In the genomic region with DNA sequence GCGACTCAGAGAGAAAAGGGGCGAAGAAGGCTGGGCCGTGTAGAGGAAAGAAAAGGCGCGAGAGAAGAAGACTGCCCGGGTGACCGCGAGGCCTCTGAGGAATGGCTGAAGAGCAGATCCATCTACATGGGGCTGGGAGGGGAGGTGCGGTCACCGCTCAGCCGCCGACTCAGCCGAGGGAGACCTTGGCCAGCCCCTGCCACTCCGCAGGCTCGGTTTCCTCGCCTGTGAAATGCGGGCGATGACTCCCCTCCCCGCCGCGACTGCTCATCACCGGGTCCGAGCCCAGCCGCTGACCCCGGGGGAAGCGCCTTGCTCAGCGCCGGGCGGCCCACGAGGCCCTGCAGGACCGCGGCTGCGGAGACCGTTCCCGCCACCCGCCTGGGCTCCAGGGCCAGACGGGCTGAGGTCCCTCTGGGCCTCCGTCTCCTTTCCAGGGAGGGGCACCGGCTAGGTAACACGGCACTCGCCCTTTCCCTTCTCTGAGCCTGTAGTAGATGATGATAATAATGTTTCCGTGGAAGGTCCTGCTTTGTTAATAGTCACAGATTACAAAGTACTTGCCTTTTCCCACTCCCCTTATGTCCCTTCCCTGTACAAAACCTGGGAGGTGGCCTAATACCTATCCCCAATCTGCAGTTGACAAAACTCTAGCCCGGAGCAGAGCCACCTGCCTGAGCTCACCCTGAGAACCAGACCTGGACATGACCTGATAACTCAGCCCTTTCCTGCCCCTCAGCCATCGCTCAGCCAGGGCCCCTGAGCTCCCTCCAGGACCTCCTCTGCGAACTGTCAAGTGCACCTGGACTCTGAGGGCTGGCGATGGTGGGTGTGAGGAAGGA, we compare ENCODE assay signal across 10 cellular contexts. TPM values are rescaled to one million over a fixed set of nuclear protein-coding genes. Genes with fewer than 3 reads are reported as not detected.
DNase-seq lines count a peak whose midpoint lies in the region; ATAC-seq, FAIRE-seq and TF ChIP-seq lines count a peak whose summit lies in the region.
"Had no signal": no experiment of that assay in that cellular context is flagged by ENCODE, and none has a peak within 500 bp of the region (broad histone marks: within the 10 kb centered on the region; RNA-seq: fewer than 3 reads in every experiment).

No MANE protein-coding gene starts in this region.

- H3K36me3 Mint-ChIP-seq in astrocyte (ENCODE audit: low read depth, unreplicated experiment) = peaks cover 1% of the 10 kb centered on the region
- no peaks in the 10 kb centered on the region for H3K36me3 Mint-ChIP-seq in activated naive CD4-positive, alpha-beta T cell treated with anti-CD3 and anti-CD28 coated beads, Interleukin-2, amount 10 ng/mL, durations not matched to agents 7 days and 5 days

- H3K36me3 ChIP-seq in cardiac muscle cell = no peaks in the 10 kb centered on the region
- no peaks in the 10 kb centered on the region for H3K36me3 ChIP-seq in heart right ventricle
- no peaks in the 10 kb centered on the region for H3K36me3 ChIP-seq in astrocyte (ENCODE audit: insufficient read depth, low read length)
- no peaks in the 10 kb centered on the region for H3K36me3 ChIP-seq in aorta (ENCODE audit: control insufficient read depth in 1 of 2, insufficient read depth in 2 of 2, low read length in 1 of 2)
- H3K36me3 ChIP-seq: right lobe of liver had no signal

- H3K27ac ChIP-seq in cardiac muscle cell (no peak overlapping the region), heart right ventricle (no peak overlapping the region), astrocyte (ENCODE audit: low read depth, low read length) (no peak overlapping the region), aorta (ENCODE audit: low read depth in 1 of 2, low read length in 2 of 2) (no peak overlapping the region)
- H3K27ac ChIP-seq: C4-2B, right lobe of liver had no signal

- H3K27me3 ChIP-seq in cardiac muscle cell = peaks cover 49% of the 10 kb centered on the region
- H3K27me3 ChIP-seq in heart right ventricle = peaks cover 17 to 59% (median 46%) of the 10 kb centered on the region in 7 donors
- H3K27me3 ChIP-seq in astrocyte (ENCODE audit: insufficient read depth, low read length) = peaks cover 30% of the 10 kb centered on the region
- no peaks in the 10 kb centered on the region for H3K27me3 ChIP-seq in aorta (ENCODE audit: control insufficient read depth in 1 of 2, insufficient read depth in 2 of 2, low read length in 1 of 2)
- H3K27me3 ChIP-seq: right lobe of liver had no signal

- H3K9me3 ChIP-seq in cardiac muscle cell (ENCODE audit: low read depth) (no peaks in the 10 kb centered on the region), heart right ventricle (no peaks in the 10 kb centered on the region), astrocyte (ENCODE audit: insufficient read depth, low read depth, low read length) (no peaks in the 10 kb centered on the region), aorta (ENCODE audit: control insufficient read depth, low read length) (no peaks in the 10 kb centered on the region)
- H3K9me3 ChIP-seq: right lobe of liver had no signal

- no peaks in the 10 kb centered on the region for H3K79me2 ChIP-seq in astrocyte (ENCODE audit: insufficient read depth, low read length)

- peak overlapping the region; percentile 61 for H3K4me2 ChIP-seq in astrocyte (ENCODE audit: low read length)

- TF ChIP-seq CTCF in cardiac muscle cell (IDR thresholded peaks at IDR 0.05; ENCODE audit: low read depth, low read length) (no peak), heart right ventricle (IDR thresholded peaks at IDR 0.05) (no peak), astrocyte (IDR thresholded peaks at IDR 0.05; ENCODE audit: insufficient read depth, low read depth, low read length) (no peak)

- FAIRE-seq in astrocyte (lab: Jason Lieb, UNC) = no peak

- whole genome bisulfite sequencing in heart right ventricle, 2 donors = 12 to 15% methylated on average over 45 to 46 of the region's 46 CpGs
- WGBS in aorta, 2 donors = 20 to 21% methylated on average over 45 to 46 of the region's 46 CpGs

- H3K27ac Mint-ChIP-seq in astrocyte (ENCODE audit: unreplicated experiment) = no peak overlapping the region
- no peak overlapping the region for H3K27ac Mint-ChIP-seq in activated naive CD4-positive, alpha-beta T cell treated with anti-CD3 and anti-CD28 coated beads, Interleukin-2, amount 10 ng/mL, durations not matched to agents 7 days and 5 days

- H4K20me1 ChIP-seq in astrocyte (ENCODE audit: insufficient read depth, low read length) = no peaks in the 10 kb centered on the region

- ATAC-seq in heart right ventricle (no peak), aorta (ENCODE audit: low FRiP score) (peak; percentile 3)

- peak; percentile 21 to 33 for DNase-seq in cardiac muscle cell (ENCODE audit: low read depth in 1 of 2, low spot score in 1 of 2)
- no peak for DNase-seq in heart right ventricle
- peak; percentile 27 for DNase-seq in astrocyte (ENCODE audit: low read depth)
- DNase-seq in iris pigment epithelial cell (ENCODE audit: low read depth) = peak; percentile 29
- DNase-seq in aorta = no peak
- no peak for DNase-seq in AML-193 (lab: John Stamatoyannopoulos, UW)
- DNase-seq in posterior vena cava (ENCODE audit: low spot score) = no peak
- DNase-seq in activated naive CD4-positive, alpha-beta T cell treated with anti-CD3 and anti-CD28 coated beads, Interleukin-2, amount 10 ng/mL, durations not matched to agents 7 days and 5 days = no peak

- no peaks in the 10 kb centered on the region for H3K9me3 Mint-ChIP-seq in astrocyte (ENCODE audit: unreplicated experiment)
- H3K9me3 Mint-ChIP-seq in activated naive CD4-positive, alpha-beta T cell treated with anti-CD3 and anti-CD28 coated beads, Interleukin-2, amount 10 ng/mL, durations not matched to agents 7 days and 5 days = no peaks in the 10 kb centered on the region

- CTCF ChIA-PET in activated naive CD4-positive, alpha-beta T cell treated with anti-CD3 and anti-CD28 coated beads, Interleukin-2, amount 10 ng/mL, durations not matched to agents 7 days and 5 days (lab: Charles Lee) = interaction anchor here (0.7 to 5.5 kb wide), 10 partner anchors 9 to 683 kb away, joined by 3 to 95 read pairs (median 6); no protein-coding TSS in a partner anchor

- peak overlapping the region; percentile 50 for H3K4me3 Mint-ChIP-seq in astrocyte (ENCODE audit: unreplicated experiment)
- no peak overlapping the region for H3K4me3 Mint-ChIP-seq in activated naive CD4-positive, alpha-beta T cell treated with anti-CD3 and anti-CD28 coated beads, Interleukin-2, amount 10 ng/mL, durations not matched to agents 7 days and 5 days

- no peak overlapping the region for H3K9ac ChIP-seq in astrocyte (ENCODE audit: low read length)

- peaks cover 57% of the 10 kb centered on the region for H3K27me3 Mint-ChIP-seq in astrocyte (ENCODE audit: low read depth, unreplicated experiment)
- H3K27me3 Mint-ChIP-seq in activated naive CD4-positive, alpha-beta T cell treated with anti-CD3 and anti-CD28 coated beads, Interleukin-2, amount 10 ng/mL, durations not matched to agents 7 days and 5 days = peaks cover 61% of the 10 kb centered on the region

- H3K4me1 ChIP-seq in cardiac muscle cell (ENCODE audit: low read depth) (peaks cover 3% of the 10 kb centered on the region), heart right ventricle (peaks cover 0 to 11% (median 5%) of the 10 kb centered on the region in 9 donors), astrocyte (ENCODE audit: insufficient read depth, low read length) (peaks cover 7% of the 10 kb centered on the region), aorta (ENCODE audit: control insufficient read depth in 1 of 2, insufficient read depth in 2 of 2, low read length in 2 of 2) (no peaks in the 10 kb centered on the region)

- H3K4me3 ChIP-seq in cardiac muscle cell (no peak overlapping the region), heart right ventricle (peak overlapping the region in 1 of 10 donors; percentile 5), astrocyte (ENCODE audit: insufficient read depth, low read depth, low read length) (no peak overlapping the region), aorta (ENCODE audit: low read length in 2 of 2) (no peak overlapping the region)
- H3K4me3 ChIP-seq: right lobe of liver had no signal

- H2AFZ ChIP-seq in astrocyte (ENCODE audit: low read depth, low read length) = peak overlapping the region; percentile 63

- H3K4me1 Mint-ChIP-seq in astrocyte (ENCODE audit: low read depth, unreplicated experiment) = peaks cover 5% of the 10 kb centered on the region
- peaks cover 29% of the 10 kb centered on the region for H3K4me1 Mint-ChIP-seq in activated naive CD4-positive, alpha-beta T cell treated with anti-CD3 and anti-CD28 coated beads, Interleukin-2, amount 10 ng/mL, durations not matched to agents 7 days and 5 days

- intact Hi-C loops in heart right ventricle (cut with DNase I) = loop anchor here in 9 of 10 donors (1.0 to 5.0 kb wide), 4 partner anchors 45 to 52 kb away; no protein-coding TSS in a partner anchor
- intact Hi-C loops in aorta (cut with DNase I) = loop anchor here (1.0 kb wide), 2 partner anchors 47 to 52 kb away; no protein-coding TSS in a partner anchor
- intact Hi-C loops in posterior vena cava (cut with DNase I) = loop anchor here (2.0 to 5.0 kb wide), 3 partner anchors 46 to 1240 kb away; no protein-coding TSS in a partner anchor

RNA-seq across cellular contexts. Expression of a gene that starts 1.6 kb away (rescaled TPM):
- total RNA-seq in cardiac muscle cell (not detected in 2 replicates), heart right ventricle (not detected), astrocyte (not detected in 2 replicates), aorta (not detected), posterior vena cava (not detected)
- polyA plus RNA-seq in cardiac muscle cell (not detected in 2 replicates), heart right ventricle (not detected), aorta (not detected)
- total RNA-seq: right lobe of liver had no signal

RNA-seq across cellular contexts. Expression of a gene that starts 16.7 kb away (rescaled TPM):
- total RNA-seq in cardiac muscle cell (not detected in 2 replicates), heart right ventricle (under 1 TPM in 1 of 10 donors, not detected in 9; 0.37 TPM), astrocyte (not detected in 2 replicates), aorta (1 to 10 TPM; 1.3 to 5.6 TPM), posterior vena cava (10 to 100 TPM in 1 of 2 donors, 1 to 10 TPM in 1; 3.0 to 11.0 TPM)
- polyA plus RNA-seq in cardiac muscle cell (not detected in 2 replicates), heart right ventricle (under 1 TPM in 1 of 2 donors, not detected in 1; 0.03 TPM), aorta (1 to 10 TPM in 1 of 2 donors, under 1 TPM in 1; 0.38 to 3.0 TPM)

RNA-seq across cellular contexts. Expression of a gene that starts 42.3 kb away (rescaled TPM):
- total RNA-seq in cardiac muscle cell (1.3 TPM in 2 replicates), heart right ventricle (under 1 TPM in 2 of 10 donors, not detected in 8; 0.05 to 0.07 TPM), astrocyte (0.53 and 1.4 TPM in 2 replicates), aorta (under 1 TPM; 0.13 to 0.42 TPM), posterior vena cava (under 1 TPM in 1 of 2 donors, not detected in 1; 0.32 TPM)
- polyA plus RNA-seq in cardiac muscle cell (2.4 TPM in 1 of 2 replicates, not detected in the other), heart right ventricle (under 1 TPM in 1 of 2 donors, not detected in 1; under 0.01 TPM), aorta (under 1 TPM in 1 of 2 donors, not detected in 1; 0.38 TPM)

Comparison
In these comparisons a context has a peak if more than half of its experiments do, and no peak if none do; other contexts are left out.
1. DNase-seq: peak in cardiac muscle cell (2 of 2), astrocyte (single experiment) and iris pigment epithelial cell (single experiment); none in heart right ventricle (0 of 2), aorta (0 of 2), AML-193 (0 of 2), posterior vena cava (single experiment) and activated naive CD4-positive, alpha-beta T cell treated with anti-CD3 and anti-CD28 coated beads, Interleukin-2, amount 10 ng/mL, durations not matched to agents 7 days and 5 days (single experiment).